ENCODE assay signal across 1 cellular context in genomic region chr20:63072231-63072791, GRCh38.
TF ChIP-seq lines count a peak whose summit lies in the region.

No MANE protein-coding gene starts in this region.

TF ChIP-seq in GM23338, 12 proteins besides CTCF, POLR2A, EP300 and RAD21 (continued from another document):
- TF ChIP-seq ZNF462 (CRISPR knock-in tag; IDR thresholded peaks at IDR 0.05) (no peak), ZNF114 (CRISPR knock-in tag; IDR thresholded peaks at IDR 0.05) (no peak), EZH2 (IDR thresholded peaks at IDR 0.05; ENCODE audit: low read depth, unreplicated experiment) (no peak), NANOG (IDR thresholded peaks at IDR 0.05; ENCODE audit: borderline replicate concordance) (no peak)
TF ChIP-seq in GM23338: peak in this region for 0.
